Comparison of ENCODE assay signal across 19 cellular contexts in the genomic region with DNA sequence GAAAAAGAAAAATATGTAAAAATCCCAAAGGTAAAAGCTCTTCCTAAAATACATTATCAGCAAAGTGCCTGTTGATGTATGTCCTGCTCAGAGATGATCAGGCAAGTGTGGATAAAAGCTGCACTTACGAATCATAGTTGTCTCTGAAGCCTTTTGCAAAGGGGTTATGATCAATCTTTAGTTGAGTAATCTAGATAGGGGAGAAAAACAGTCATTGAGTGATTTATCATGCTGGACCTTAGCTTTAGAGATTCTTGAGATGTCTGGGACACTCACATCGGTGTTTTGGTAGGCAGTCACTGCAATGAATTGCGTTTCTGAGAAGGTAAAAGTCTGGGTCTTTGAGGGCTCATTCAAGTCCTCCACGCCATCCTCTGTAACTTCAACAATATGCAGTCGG. TPM values are rescaled to one million over a fixed set of nuclear protein-coding genes. Genes with fewer than 3 reads are reported as not detected.
DNase-seq lines count a peak whose midpoint lies in the region; ATAC-seq lines count a peak whose summit lies in the region.
"Had no signal": no experiment of that assay in that cellular context is flagged by ENCODE, and none has a peak within 500 bp of the region (broad histone marks: within the 10 kb centered on the region; RNA-seq: fewer than 3 reads in every experiment).

No MANE protein-coding gene starts in this region.

- H3K4me3 ChIP-seq in CD8-positive, alpha-beta memory T cell (ENCODE audit: low read length) = no peak overlapping the region

- peaks cover 6% of the 10 kb centered on the region for H3K36me3 ChIP-seq in CD8-positive, alpha-beta memory T cell (ENCODE audit: insufficient read depth, low read length)

- peaks cover 60 to 74% (median 71%) of the 10 kb centered on the region in 3 donors for H3K4me1 Mint-ChIP-seq in CD8-positive, alpha-beta memory T cell
- H3K4me1 Mint-ChIP-seq in IgD-negative memory B cell = peaks cover 22 to 32% (median 26%) of the 10 kb centered on the region in 3 donors
- peaks cover 73% of the 10 kb centered on the region for H3K4me1 Mint-ChIP-seq in central memory CD8-positive, alpha-beta T cell
- peaks cover 49 to 72% of the 10 kb centered on the region in 2 donors for H3K4me1 Mint-ChIP-seq in natural killer cell treated with Interleukin-12 subunit alpha and Interleukin-12 subunit beta and Interleukin-15 and Interleukin-18, amount 100 ng/mL, for 72 hours (ENCODE audit: low read depth in 2 of 2)

- H3K4me1 ChIP-seq in CD8-positive, alpha-beta memory T cell (ENCODE audit: insufficient read depth, low read length) = peaks cover 33% of the 10 kb centered on the region

- peaks cover 7% of the 10 kb centered on the region for H3K27me3 ChIP-seq in CD8-positive, alpha-beta memory T cell (ENCODE audit: insufficient read depth, low read length, poor library complexity, severe bottlenecking)

- H3K27ac Mint-ChIP-seq in CD8-positive, alpha-beta memory T cell = peak overlapping the region; percentile 69 to 98 (median 92)
- H3K27ac Mint-ChIP-seq in IgD-negative memory B cell = peak overlapping the region in 2 of 3 donors; percentile 44 to 55
- peak overlapping the region; percentile 98 for H3K27ac Mint-ChIP-seq in central memory CD8-positive, alpha-beta T cell (ENCODE audit: low read depth)
- peak overlapping the region; percentile 98 to 99 for H3K27ac Mint-ChIP-seq in natural killer cell treated with Interleukin-12 subunit alpha and Interleukin-12 subunit beta and Interleukin-15 and Interleukin-18, amount 100 ng/mL, for 72 hours

- H3K9me3 Mint-ChIP-seq in CD8-positive, alpha-beta memory T cell = no peaks in the 10 kb centered on the region
- peaks cover 0 to 7% (median 0%) of the 10 kb centered on the region in 3 donors for H3K9me3 Mint-ChIP-seq in IgD-negative memory B cell
- no peaks in the 10 kb centered on the region for H3K9me3 Mint-ChIP-seq in central memory CD8-positive, alpha-beta T cell
- no peaks in the 10 kb centered on the region for H3K9me3 Mint-ChIP-seq in natural killer cell treated with Interleukin-12 subunit alpha and Interleukin-12 subunit beta and Interleukin-15 and Interleukin-18, amount 100 ng/mL, for 72 hours

- CTCF ChIA-PET in CD8-positive, alpha-beta memory T cell (lab: Charles Lee) = interaction anchor here (1.1 to 7.4 kb wide), 5 partner anchors 10 to 608 kb away, joined by 3 to 61 read pairs (median 6); no protein-coding TSS in a partner anchor

- peak overlapping the region; percentile 95 to 100 (median 99) for H3K4me3 Mint-ChIP-seq in CD8-positive, alpha-beta memory T cell
- peak overlapping the region in 1 of 4 donors; percentile 37 for H3K4me3 Mint-ChIP-seq in IgD-negative memory B cell
- H3K4me3 Mint-ChIP-seq in central memory CD8-positive, alpha-beta T cell = peak overlapping the region; percentile 98
- H3K4me3 Mint-ChIP-seq in natural killer cell treated with Interleukin-12 subunit alpha and Interleukin-12 subunit beta and Interleukin-15 and Interleukin-18, amount 100 ng/mL, for 72 hours = peak overlapping the region; percentile 100

- H3K27ac ChIP-seq in CD8-positive, alpha-beta memory T cell (ENCODE audit: low read depth, low read length) = no peak overlapping the region
- H3K27ac ChIP-seq in substantia nigra (ENCODE audit: low read depth, low read length, poor library complexity, severe bottlenecking) = no peak overlapping the region
- H3K27ac ChIP-seq: KMS-11, RWPE1 had no signal

- POLR2A ChIA-PET in CD8-positive, alpha-beta memory T cell (lab: Charles Lee) = no interaction called here

- H3K9me3 ChIP-seq in CD8-positive, alpha-beta memory T cell (ENCODE audit: low read length) = no peaks in the 10 kb centered on the region

- no peak for ATAC-seq in central memory CD8-positive, alpha-beta T cell (replicated peaks; ENCODE audit: extremely low read depth, poor library complexity, severe bottlenecking)
- ATAC-seq in natural killer cell treated with Interleukin-12 subunit alpha and Interleukin-12 subunit beta and Interleukin-15 and Interleukin-18, amount 100 ng/mL, for 72 hours = peak in 1 of 2 donors; percentile 2
- ATAC-seq in GM21786 (IDR thresholded peaks at IDR 0.05; ENCODE audit: unreplicated experiment) = no peak
- ATAC-seq in GM21528 (IDR thresholded peaks at IDR 0.05; ENCODE audit: low FRiP score, unreplicated experiment) = no peak
- ATAC-seq: HepG2 had no signal

- peaks cover 18 to 80% (median 20%) of the 10 kb centered on the region in 3 donors for H3K36me3 Mint-ChIP-seq in CD8-positive, alpha-beta memory T cell
- H3K36me3 Mint-ChIP-seq in IgD-negative memory B cell = no peaks in the 10 kb centered on the region
- peaks cover 82% of the 10 kb centered on the region for H3K36me3 Mint-ChIP-seq in central memory CD8-positive, alpha-beta T cell (ENCODE audit: insufficient read depth)
- peaks cover 57% of the 10 kb centered on the region for H3K36me3 Mint-ChIP-seq in natural killer cell treated with Interleukin-12 subunit alpha and Interleukin-12 subunit beta and Interleukin-15 and Interleukin-18, amount 100 ng/mL, for 72 hours

- no peak for DNase-seq in CD8-positive, alpha-beta memory T cell
- no peak for DNase-seq in central memory CD8-positive, alpha-beta T cell (ENCODE audit: low spot score in 2 of 2)
- no peak for DNase-seq in natural killer cell treated with Interleukin-12 subunit alpha and Interleukin-12 subunit beta and Interleukin-15 and Interleukin-18, amount 100 ng/mL, for 72 hours (ENCODE audit: low spot score)
- DNase-seq in substantia nigra (lab: John Stamatoyannopoulos, UW) = no peak
- DNase-seq: DMS79 treated with DMSO at 0.1 percent for 48 hours, GOT3, NCI-H1048, NCI-H1436 treated with DMSO at 0.1 percent for 48 hours, NCI-H2029 treated with DMSO at 0.1 percent for 48 hours, NCI-H2171 treated with DMSO at 0.1 percent for 48 hours, NCI-H446 treated with DMSO at 0.1 percent for 48 hours, NCI-H748 treated with DMSO at 0.1 percent for 48 hours, OCI-M1 had no signal

- H3K27me3 Mint-ChIP-seq in CD8-positive, alpha-beta memory T cell = peaks cover 8 to 13% of the 10 kb centered on the region in 2 donors
- H3K27me3 Mint-ChIP-seq in IgD-negative memory B cell = peaks cover 62% of the 10 kb centered on the region
- peaks cover under 1% of the 10 kb centered on the region for H3K27me3 Mint-ChIP-seq in central memory CD8-positive, alpha-beta T cell
- no peaks in the 10 kb centered on the region for H3K27me3 Mint-ChIP-seq in natural killer cell treated with Interleukin-12 subunit alpha and Interleukin-12 subunit beta and Interleukin-15 and Interleukin-18, amount 100 ng/mL, for 72 hours

RNA-seq across cellular contexts. Expression of gene EOMES, which starts 3.7 kb away (rescaled TPM):
- 10 to 100 TPM; 37.1 to 37.2 TPM for total RNA-seq in CD8-positive, alpha-beta memory T cell
- polyA plus RNA-seq in CD8-positive, alpha-beta memory T cell = 188 TPM
- polyA plus RNA-seq in IgD-negative memory B cell = 1.1 TPM
- total RNA-seq in natural killer cell treated with Interleukin-12 subunit alpha and Interleukin-12 subunit beta and Interleukin-15 and Interleukin-18, amount 100 ng/mL, for 72 hours = 100 to 1,000 TPM; 117 to 270 TPM
